2 cellular contexts compared by ENCODE assay signal in genomic region chr17:58364270-58364942, GRCh38.
TF ChIP-seq lines count a peak whose summit lies in the region.

No MANE protein-coding gene starts in this region.

TF ChIP-seq in K562, 482 proteins besides CTCF, POLR2A, EP300 and RAD21 (continued from another document and continues in another):
- peak; percentile 81 for TF ChIP-seq PRDM10 (IDR thresholded peaks at IDR 0.05; ENCODE audit: partially characterized antibody)
- no peak for TF ChIP-seq NR0B1 (IDR thresholded peaks at IDR 0.05; ENCODE audit: partially characterized antibody)
- 0 out of 2 replicates have a peak, but pooled peaks have one; percentile 20 for TF ChIP-seq DEAF1 (CRISPR knock-in tag; IDR thresholded peaks at IDR 0.05)
- TF ChIP-seq ZNF57 (CRISPR knock-in tag; IDR thresholded peaks at IDR 0.05): 0 out of 2 replicates have a peak, but pooled peaks have one; percentile 31
- peak; percentile 89 for TF ChIP-seq HLTF (IDR thresholded peaks at IDR 0.05)
- TF ChIP-seq EGR1 (conservative IDR thresholded peaks at IDR 0.05): peak; percentile 92
- no peak for TF ChIP-seq XRCC3 (IDR thresholded peaks at IDR 0.05)
- TF ChIP-seq MAFG (tag; conservative IDR thresholded peaks at IDR 0.05): no peak
- TF ChIP-seq NUFIP1 (IDR thresholded peaks at IDR 0.05; ENCODE audit: partially characterized antibody): no peak
- peak; percentile 82 for TF ChIP-seq MTA2 (IDR thresholded peaks at IDR 0.05; ENCODE audit: low read depth)
- TF ChIP-seq MYNN (IDR thresholded peaks at IDR 0.05): peak; percentile 69
- TF ChIP-seq MYNN (CRISPR knock-in tag; IDR thresholded peaks at IDR 0.05): no peak
- TF ChIP-seq ZNF143 (CRISPR knock-in tag; IDR thresholded peaks at IDR 0.05): no peak
- TF ChIP-seq PML (IDR thresholded peaks at IDR 0.05; ENCODE audit: low read length): 0 out of 2 replicates have a peak, but pooled peaks have one; percentile 30
- TF ChIP-seq HES1 (IDR thresholded peaks at IDR 0.05; ENCODE audit: low read depth): peak; percentile 53; the same call in 1 of the 2 replicates
- TF ChIP-seq NFE2L1 (tag; IDR thresholded peaks at IDR 0.05; ENCODE audit: borderline replicate concordance, low read depth): no peak
- peak; percentile 48 for TF ChIP-seq NR2C1 (IDR thresholded peaks at IDR 0.05)
- TF ChIP-seq NR2C1 (tag; IDR thresholded peaks at IDR 0.05): peak; percentile 62; the same call in 1 of the 2 replicates
- peak; percentile 68 for TF ChIP-seq SMARCC2 (IDR thresholded peaks at IDR 0.05; ENCODE audit: low read depth)
- no peak for TF ChIP-seq ZSCAN32 (CRISPR knock-in tag; IDR thresholded peaks at IDR 0.05)
- peak; percentile 25; the same call in 1 of the 2 replicates for TF ChIP-seq ATF7 (IDR thresholded peaks at IDR 0.05)
- no peak for TF ChIP-seq MLX (CRISPR knock-in tag; conservative IDR thresholded peaks at IDR 0.05)
- TF ChIP-seq JUNB (CRISPR knock-in tag; conservative IDR thresholded peaks at IDR 0.05): no peak
- peak; percentile 74; the same call in 1 of the 2 replicates for TF ChIP-seq NCOA1 (IDR thresholded peaks at IDR 0.05; ENCODE audit: low read depth)
- TF ChIP-seq MBD2 (IDR thresholded peaks at IDR 0.05; ENCODE audit: borderline replicate concordance, low read depth): peak; percentile 65; the same call in 1 of the 2 replicates
- peak; percentile 62; the same call in 1 of the 2 replicates for TF ChIP-seq GATAD2B (IDR thresholded peaks at IDR 0.05; ENCODE audit: borderline replicate concordance)
- peak; percentile 13 to 26; a peak in 1 of 4 replicates for TF ChIP-seq NRF1 (conservative IDR thresholded peaks at IDR 0.05 in 1 of 2, IDR thresholded peaks at IDR 0.05 in 1 of 2)
- peak; percentile 83; the same call in 1 of the 2 replicates for TF ChIP-seq CC2D1A (IDR thresholded peaks at IDR 0.05)
- TF ChIP-seq ZNF778 (CRISPR knock-in tag; IDR thresholded peaks at IDR 0.05): no peak
- peak; percentile 87 for TF ChIP-seq BHLHE40 (IDR thresholded peaks at IDR 0.05; ENCODE audit: low read length)

TF ChIP-seq in HepG2, 621 proteins besides CTCF, POLR2A, EP300 and RAD21 (continued from another document and continues in another):
- TF ChIP-seq ZNF567 (CRISPR knock-in tag; IDR thresholded peaks at IDR 0.05; ENCODE audit: borderline replicate concordance) (0 out of 2 replicates have a peak, but pooled peaks have one; percentile 3), SNAPC2 (CRISPR knock-in tag; IDR thresholded peaks at IDR 0.05) (no peak), ZNF205 (CRISPR knock-in tag; IDR thresholded peaks at IDR 0.05) (no peak), NFAT5 (CRISPR knock-in tag; IDR thresholded peaks at IDR 0.05) (peak; percentile 35; the same call in 1 of the 2 replicates), ZNF652 (CRISPR knock-in tag; IDR thresholded peaks at IDR 0.05; ENCODE audit: borderline replicate concordance, low read depth) (peak; percentile 95), MLXIP (CRISPR knock-in tag; IDR thresholded peaks at IDR 0.05; ENCODE audit: borderline replicate concordance) (no peak), TCF7 (IDR thresholded peaks at IDR 0.05; ENCODE audit: low read depth) (peak; percentile 46), MED1 (CRISPR knock-in tag; IDR thresholded peaks at IDR 0.05) (peak; percentile 49; the same call in 1 of the 2 replicates), TFE3 (CRISPR knock-in tag; IDR thresholded peaks at IDR 0.05) (no peak), ZNF891 (CRISPR knock-in tag; IDR thresholded peaks at IDR 0.05) (peak; percentile 62; the same call in 1 of the 2 replicates), NKX3-1 (CRISPR knock-in tag; IDR thresholded peaks at IDR 0.05) (no peak), LBX2 (CRISPR knock-in tag; IDR thresholded peaks at IDR 0.05; ENCODE audit: borderline replicate concordance) (no peak), ZBTB1 (CRISPR knock-in tag; IDR thresholded peaks at IDR 0.05; ENCODE audit: borderline replicate concordance) (no peak), ZNF496 (CRISPR knock-in tag; IDR thresholded peaks at IDR 0.05; ENCODE audit: insufficient replicate concordance) (no peak), TOPORS (CRISPR knock-in tag; IDR thresholded peaks at IDR 0.05) (peak; percentile 62; the same call in 1 of the 2 replicates), ZSCAN30 (CRISPR knock-in tag; IDR thresholded peaks at IDR 0.05) (no peak), SKIL (CRISPR knock-in tag; IDR thresholded peaks at IDR 0.05; ENCODE audit: borderline replicate concordance) (no peak), DR1 (CRISPR knock-in tag; IDR thresholded peaks at IDR 0.05) (no peak; the same call in 1 of the 2 replicates), TRIM24 (CRISPR knock-in tag; IDR thresholded peaks at IDR 0.05) (no peak), CENPT (CRISPR knock-in tag; IDR thresholded peaks at IDR 0.05; ENCODE audit: low read depth) (no peak), TEF (CRISPR knock-in tag; IDR thresholded peaks at IDR 0.05) (no peak), NAIF1 (CRISPR knock-in tag; IDR thresholded peaks at IDR 0.05; ENCODE audit: borderline replicate concordance) (no peak), ZNF251 (CRISPR knock-in tag; IDR thresholded peaks at IDR 0.05) (no peak), ZNF776 (CRISPR knock-in tag; IDR thresholded peaks at IDR 0.05) (no peak), NFE2L2 (IDR thresholded peaks at IDR 0.05; ENCODE audit: low read length) (no peak), ATF6 (CRISPR knock-in tag; conservative IDR thresholded peaks at IDR 0.05) (no peak), ZNF841 (CRISPR knock-in tag; IDR thresholded peaks at IDR 0.05; ENCODE audit: borderline replicate concordance) (no peak)
